ENCODE assay signal across 1 cellular context in genomic region chr19:17524651-17525050, GRCh38.
TF ChIP-seq lines count a peak whose summit lies in the region.

No MANE protein-coding gene starts in this region.

TF ChIP-seq in K562, 482 proteins besides CTCF, POLR2A, EP300 and RAD21 (continued from another document):
- TF ChIP-seq ARID4B (CRISPR knock-in tag; IDR thresholded peaks at IDR 0.05) = no peak
- no peak for TF ChIP-seq POLR2AphosphoS5 (IDR thresholded peaks at IDR 0.05; ENCODE audit: control insufficient read depth, insufficient read depth, low read depth, low read length)
- TF ChIP-seq ZNF384 (IDR thresholded peaks at IDR 0.05; ENCODE audit: low read depth, low read length) = no peak
- no peak for TF ChIP-seq KAT2B (IDR thresholded peaks at IDR 0.05; ENCODE audit: low read depth, low read length)
- no peak for TF ChIP-seq IRF9 (tag; IDR thresholded peaks at IDR 0.05)
- TF ChIP-seq ZBTB12 (CRISPR knock-in tag; IDR thresholded peaks at IDR 0.05) = no peak
- TF ChIP-seq NFE2 (IDR thresholded peaks at IDR 0.05; ENCODE audit: low read depth) = no peak
- TF ChIP-seq RUNX1 (IDR thresholded peaks at IDR 0.05; ENCODE audit: low read depth) = no peak
- no peak for TF ChIP-seq NR0B1 (IDR thresholded peaks at IDR 0.05; ENCODE audit: partially characterized antibody)
- TF ChIP-seq NCOA1 (IDR thresholded peaks at IDR 0.05; ENCODE audit: low read depth) = no peak
- no peak for TF ChIP-seq VEZF1 (CRISPR knock-in tag; IDR thresholded peaks at IDR 0.05)
- TF ChIP-seq ZNF778 (CRISPR knock-in tag; IDR thresholded peaks at IDR 0.05) = no peak
- no peak for TF ChIP-seq ATF4 (CRISPR knock-in tag; IDR thresholded peaks at IDR 0.05)
- no peak for TF ChIP-seq FIP1L1 (IDR thresholded peaks at IDR 0.05; ENCODE audit: low read depth, low read length, poor library complexity, severe bottlenecking)
- TF ChIP-seq ZSCAN32 (CRISPR knock-in tag; IDR thresholded peaks at IDR 0.05) = no peak
- TF ChIP-seq STAT6 (CRISPR knock-in tag; IDR thresholded peaks at IDR 0.05) = no peak
- TF ChIP-seq PHF8 (IDR thresholded peaks at IDR 0.05; ENCODE audit: borderline replicate concordance, low read length) = no peak
- TF ChIP-seq ZNF398 (CRISPR knock-in tag; IDR thresholded peaks at IDR 0.05) = no peak
- TF ChIP-seq ZNF408 (CRISPR knock-in tag; IDR thresholded peaks at IDR 0.05; ENCODE audit: low read depth) = no peak
- TF ChIP-seq FOXJ3 (CRISPR knock-in tag; IDR thresholded peaks at IDR 0.05) = no peak
- no peak for TF ChIP-seq ZNF12 (CRISPR knock-in tag; IDR thresholded peaks at IDR 0.05)
- no peak for TF ChIP-seq ZNF146 (CRISPR knock-in tag; IDR thresholded peaks at IDR 0.05; ENCODE audit: unreplicated experiment)
- TF ChIP-seq MLLT1 (IDR thresholded peaks at IDR 0.05) = no peak
- no peak for TF ChIP-seq ZNF551 (CRISPR knock-in tag; IDR thresholded peaks at IDR 0.05)
- TF ChIP-seq RBM34 (IDR thresholded peaks at IDR 0.05; ENCODE audit: borderline replicate concordance, insufficient read depth, low read length) = no peak
- TF ChIP-seq ZBTB1 (CRISPR knock-in tag; IDR thresholded peaks at IDR 0.05; ENCODE audit: borderline replicate concordance, low read depth) = no peak
- TF ChIP-seq RBM17 (IDR thresholded peaks at IDR 0.05; ENCODE audit: borderline replicate concordance, low read depth, low read length) = no peak
- TF ChIP-seq RCOR1 (IDR thresholded peaks at IDR 0.05; ENCODE audit: borderline replicate concordance in 1 of 2, low read depth in 2 of 2, low read length in 2 of 2) = peak in 1 of 2 experiments; percentile 88; a peak in 3 of 4 replicates
- no peak for TF ChIP-seq HNRNPH1 (optimal IDR thresholded peaks at IDR 0.05; ENCODE audit: low read depth, low read length)
- no peak for TF ChIP-seq CAMTA2 (CRISPR knock-in tag; conservative IDR thresholded peaks at IDR 0.05)
- TF ChIP-seq ETV6 (IDR thresholded peaks at IDR 0.05; ENCODE audit: borderline replicate concordance in 1 of 2, low read depth in 2 of 2, low read length in 1 of 2) = no peak
- no peak for TF ChIP-seq ETV6 (CRISPR knock-in tag; IDR thresholded peaks at IDR 0.05; ENCODE audit: borderline replicate concordance)
- peak in 1 of 2 experiments; percentile 90; a peak in 2 of 3 replicates for TF ChIP-seq CBX3 (IDR thresholded peaks at IDR 0.05; ENCODE audit: borderline replicate concordance in 1 of 2, low read length in 2 of 2)
- TF ChIP-seq ARID1B (IDR thresholded peaks at IDR 0.05) = no peak
- no peak for TF ChIP-seq ZKSCAN3 (CRISPR knock-in tag; IDR thresholded peaks at IDR 0.05)
- no peak for TF ChIP-seq KLF10 (CRISPR knock-in tag; IDR thresholded peaks at IDR 0.05)
- no peak for TF ChIP-seq ZBTB17 (CRISPR knock-in tag; IDR thresholded peaks at IDR 0.05)
- peak; percentile 58 to 87; a peak in 3 of 4 replicates for TF ChIP-seq KDM1A (IDR thresholded peaks at IDR 0.05)
- no peak for TF ChIP-seq U2AF1 (optimal IDR thresholded peaks at IDR 0.05; ENCODE audit: low read depth, low read length)
- TF ChIP-seq MYNN (IDR thresholded peaks at IDR 0.05) = no peak
- no peak for TF ChIP-seq MYNN (CRISPR knock-in tag; IDR thresholded peaks at IDR 0.05)
- TF ChIP-seq POLR3A (IDR thresholded peaks at IDR 0.05; ENCODE audit: borderline replicate concordance, extremely low read depth, insufficient read depth, insufficient read length) = no peak
- TF ChIP-seq CTCFL (IDR thresholded peaks at IDR 0.05; ENCODE audit: borderline replicate concordance, insufficient read depth, low read depth, low read length, poor library complexity, severe bottlenecking) = no peak
